In the genomic region with DNA sequence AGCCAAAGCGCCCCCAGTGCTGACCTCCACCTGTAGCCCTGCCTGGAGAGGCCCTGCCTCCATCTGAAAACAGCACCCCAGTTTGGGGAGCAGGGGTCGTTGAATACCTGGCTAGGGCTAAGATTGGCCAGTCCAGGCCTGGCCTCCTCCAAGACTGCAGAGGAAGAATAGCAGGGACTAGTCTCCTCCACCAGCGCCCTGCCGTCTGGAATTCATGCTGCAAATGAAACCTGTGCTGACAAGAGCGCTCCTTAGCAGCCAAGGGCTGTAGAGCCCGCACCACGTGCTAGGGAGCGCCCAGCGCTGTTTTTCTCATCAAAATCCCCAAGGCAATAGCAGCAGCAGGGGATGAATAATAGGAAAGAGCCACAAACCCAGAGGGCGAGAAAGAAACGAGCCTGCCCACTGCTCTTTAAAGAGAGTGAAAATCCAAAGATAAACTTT, we compare ENCODE assay signal across 8 cellular contexts. TPM values are rescaled to one million over a fixed set of nuclear protein-coding genes. Genes with fewer than 3 reads are reported as not detected.
DNase-seq lines count a peak whose midpoint lies in the region; ATAC-seq lines count a peak whose summit lies in the region.

No MANE protein-coding gene starts in this region.

- H3K36me3 Mint-ChIP-seq in naive thymus-derived CD8-positive, alpha-beta T cell, result no peaks in the 10 kb centered on the region

- H3K27ac Mint-ChIP-seq in naive thymus-derived CD8-positive, alpha-beta T cell, result no peak overlapping the region

- H3K4me1 Mint-ChIP-seq in naive thymus-derived CD8-positive, alpha-beta T cell, result peaks cover 23 to 43% (median 39%) of the 10 kb centered on the region in 4 donors

- intact Hi-C loops in Right ventricle myocardium inferior (cut with DNase I) (no loop called here), cardiac septum (cut with DNase I) (no loop called here)

- ATAC-seq in Right ventricle myocardium inferior (peak; percentile 35), GM18909 (IDR thresholded peaks at IDR 0.05; ENCODE audit: poor library complexity, unreplicated experiment) (no peak)
- no peak for ATAC-seq in naive thymus-derived CD8-positive, alpha-beta T cell

- H3K27me3 Mint-ChIP-seq in naive thymus-derived CD8-positive, alpha-beta T cell, result peaks cover 49 to 92% (median 65%) of the 10 kb centered on the region in 5 donors

- H3K4me3 Mint-ChIP-seq in naive thymus-derived CD8-positive, alpha-beta T cell, result peak overlapping the region; percentile 57 to 86 (median 78)

- H3K9me3 Mint-ChIP-seq in naive thymus-derived CD8-positive, alpha-beta T cell, result no peaks in the 10 kb centered on the region

- POLR2A ChIA-PET in naive thymus-derived CD8-positive, alpha-beta T cell (lab: Charles Lee), result no interaction called here

- DNase-seq in Right ventricle myocardium inferior (ENCODE audit: missing footprints), result no peak
- DNase-seq in cardiac septum (ENCODE audit: low spot score), result no peak
- peak; percentile 79 for DNase-seq in RKO (ENCODE audit: low spot score)
- DNase-seq in epidermal melanocyte (ENCODE audit: insufficient read length, low spot score), result peak; percentile 80
- peak in 1 of 10 donors; percentile 34 for DNase-seq in naive thymus-derived CD8-positive, alpha-beta T cell
- DNase-seq in germinal center (ENCODE audit: low spot score), result no peak
- no peak for DNase-seq in DMS114 treated with DMSO at 0.1 percent for 48 hours (lab: John Stamatoyannopoulos, UW; ENCODE audit: unreplicated experiment)

RNA-seq across cellular contexts. Expression of a gene that starts 3.4 kb away (rescaled TPM):
- not detected for total RNA-seq in Right ventricle myocardium inferior
- total RNA-seq in cardiac septum, result 0.13 TPM
- total RNA-seq in naive thymus-derived CD8-positive, alpha-beta T cell, result under 1 TPM in 1 of 2 experiments, not detected in 1; 0.52 TPM
- not detected for polyA plus RNA-seq in naive thymus-derived CD8-positive, alpha-beta T cell

RNA-seq across cellular contexts. Expression of a gene that starts 37.5 kb away (rescaled TPM):
- total RNA-seq in Right ventricle myocardium inferior, result 45.6 TPM
- total RNA-seq in cardiac septum, result 37.5 TPM
- total RNA-seq in naive thymus-derived CD8-positive, alpha-beta T cell, result 10 to 100 TPM; 31.4 to 35.9 TPM
- 10 to 100 TPM; 37.0 to 52.8 (median 51.4) TPM for polyA plus RNA-seq in naive thymus-derived CD8-positive, alpha-beta T cell

Comparison
In these comparisons a context has a peak if more than half of its experiments do, and no peak if none do; other contexts are left out.
1. DNase-seq: peak in RKO (single experiment) and epidermal melanocyte (single experiment); none in Right ventricle myocardium inferior (single experiment), cardiac septum (single experiment), germinal center (single experiment) and DMS114 treated with DMSO at 0.1 percent for 48 hours (single experiment).